ENCODE assay signal across 8 cellular contexts in the genomic region with DNA sequence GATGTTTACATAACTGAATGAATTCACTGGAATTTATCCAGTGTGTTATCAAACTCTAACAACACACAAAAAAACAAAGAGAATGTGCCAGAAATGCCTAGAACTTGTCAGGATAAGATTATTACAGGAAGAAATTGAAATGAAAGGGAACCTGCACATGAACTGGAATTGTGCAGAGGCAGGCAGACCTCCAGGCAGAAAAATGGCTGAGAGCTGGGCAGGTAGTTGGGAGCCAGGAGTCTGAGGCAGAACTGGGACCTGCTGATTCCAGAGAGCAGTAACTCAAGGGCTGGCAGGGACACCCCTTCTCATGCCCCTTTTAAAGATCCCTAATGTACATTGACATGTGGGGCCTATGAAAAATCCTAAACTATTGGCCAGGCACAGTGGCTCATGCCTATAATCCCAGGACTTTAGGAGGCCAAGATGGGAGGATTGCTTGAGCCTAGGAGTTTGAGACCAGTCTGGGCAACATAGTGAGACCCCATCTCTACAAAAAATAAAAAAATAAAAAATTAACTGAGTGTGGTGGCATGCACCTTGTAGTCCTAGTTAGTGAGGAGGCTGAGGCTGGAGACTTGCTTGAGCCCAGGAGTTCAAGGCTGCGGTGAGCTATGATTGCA. TPM values are rescaled to one million over a fixed set of nuclear protein-coding genes. Genes with fewer than 3 reads are reported as not detected.
DNase-seq lines count a peak whose midpoint lies in the region; ATAC-seq and TF ChIP-seq lines count a peak whose summit lies in the region.

No MANE protein-coding gene starts in this region.

- peak overlapping the region; percentile 71 for H3K4me3 Mint-ChIP-seq in WTC11

- POLR2A ChIA-PET in HEK293 (lab: Yijun Ruan, JAX), result no interaction called here
- POLR2A ChIA-PET in WTC11 (lab: Charles Lee), result no interaction called here

- no peaks in the 10 kb centered on the region for H3K27me3 ChIP-seq in hepatocyte
- no peaks in the 10 kb centered on the region for H3K27me3 ChIP-seq in spleen (replicated peaks in 1 of 7)

- CTCF ChIA-PET in HEK293 (lab: Yijun Ruan, JAX) (no interaction called here), WTC11 (lab: Charles Lee) (interaction anchor here (1.0 to 1.8 kb wide), 2 partner anchors 60 to 153 kb away, joined by 5 to 7 read pairs; a partner anchor contains a TSS)

- H3K27ac Mint-ChIP-seq in WTC11, result peak overlapping the region; percentile 91

- DNase-seq in WTC11 (ENCODE audit: low spot score), result no peak
- DNase-seq in hepatocyte (ENCODE audit: low spot score), result no peak
- no peak for DNase-seq in spleen
- DNase-seq in NCI-H2227 (lab: John Stamatoyannopoulos, UW; ENCODE audit: unreplicated experiment), result no peak
- no peak for DNase-seq in NCI-H2171 (lab: John Stamatoyannopoulos, UW)
- DNase-seq in omental fat pad (ENCODE audit: low spot score), result no peak

- peaks cover 0 to 13% of the 10 kb centered on the region in 2 experiments; a peak in 1 of 3 replicates for H3K36me3 ChIP-seq in HEK293 (ENCODE audit: control insufficient read depth in 2 of 2, insufficient read depth in 1 of 2, low read length in 2 of 2)
- no peaks in the 10 kb centered on the region for H3K36me3 ChIP-seq in hepatocyte (replicated peaks; ENCODE audit: insufficient read depth, low read depth)
- peaks cover 0 to 18% (median 13%) of the 10 kb centered on the region in 6 donors for H3K36me3 ChIP-seq in spleen

- H4K20me1 ChIP-seq in hepatocyte (ENCODE audit: insufficient read depth, poor library complexity, severe bottlenecking), result no peaks in the 10 kb centered on the region

- no peak for TF ChIP-seq CTCF in HEK293 (tag by site-specific recombination; IDR thresholded peaks at IDR 0.05)
- TF ChIP-seq CTCF in WTC11 (IDR thresholded peaks at IDR 0.05), result no peak
- no peak for TF ChIP-seq CTCF in hepatocyte (IDR thresholded peaks at IDR 0.05; ENCODE audit: poor library complexity)
- TF ChIP-seq CTCF in spleen (IDR thresholded peaks at IDR 0.05 in 8 of 11, conservative IDR thresholded peaks at IDR 0.05 in 3 of 11), result no peak
- TF ChIP-seq CTCF in omental fat pad (IDR thresholded peaks at IDR 0.05), result no peak

- peaks cover 12% of the 10 kb centered on the region for H3K4me1 Mint-ChIP-seq in WTC11

- H3K27me3 Mint-ChIP-seq in WTC11 (ENCODE audit: low read depth), result no peaks in the 10 kb centered on the region

- H2AFZ ChIP-seq in hepatocyte, result peak overlapping the region; percentile 74

- peak overlapping the region; percentile 50 for H3K4me3 ChIP-seq in HEK293 (ENCODE audit: low read depth, low read length)
- peak overlapping the region; percentile 61 for H3K4me3 ChIP-seq in hepatocyte
- peak overlapping the region; percentile 54 to 90 (median 76) for H3K4me3 ChIP-seq in spleen

- 100% methylated on average over 1 of the region's 1 CpG for WGBS in hepatocyte (ENCODE audit: low lambda C conversion rate, missing lambda C conversion rate)
- 94 to 100% (median 96%) methylated on average over 1 of the region's 1 CpG for WGBS in spleen, 5 donors

- no peaks in the 10 kb centered on the region for H3K36me3 Mint-ChIP-seq in WTC11

- peak overlapping the region; percentile 79 for H3K4me2 ChIP-seq in hepatocyte

- no peak for TF ChIP-seq POLR2A in spleen (IDR thresholded peaks at IDR 0.05)

- no peaks in the 10 kb centered on the region for H3K79me2 ChIP-seq in hepatocyte

- no peaks in the 10 kb centered on the region for H3K4me1 ChIP-seq in HEK293 (ENCODE audit: control insufficient read depth, insufficient read depth, low read length)
- H3K4me1 ChIP-seq in hepatocyte (ENCODE audit: insufficient read depth), result peaks cover 5% of the 10 kb centered on the region
- peaks cover 32 to 96% (median 74%) of the 10 kb centered on the region in 6 donors for H3K4me1 ChIP-seq in spleen

- ATAC-seq in WTC11, result no peak
- ATAC-seq in omental fat pad (ENCODE audit: low FRiP score), result no peak
- no peak for ATAC-seq in activated CD4-positive, CD25-positive, alpha-beta regulatory T cell treated with anti-CD3 and anti-CD28 coated beads, Interleukin-2, amount 50 U/mL, for 24 hours

- no peaks in the 10 kb centered on the region for H3K9me3 Mint-ChIP-seq in WTC11

- H3K27ac ChIP-seq in HEK293 (ENCODE audit: extremely low read depth, low read depth, low read length) (peak overlapping the region; percentile 26; the same call in 1 of the 2 replicates), hepatocyte (peak overlapping the region; percentile 83), spleen (peak overlapping the region; percentile 82 to 97 (median 92))

- no peaks in the 10 kb centered on the region for H3K9me2 ChIP-seq in hepatocyte (replicated peaks; ENCODE audit: insufficient read depth)

- H3K9me3 ChIP-seq in HEK293 (ENCODE audit: control insufficient read depth, insufficient read depth, low read depth, low read length) (no peaks in the 10 kb centered on the region), hepatocyte (ENCODE audit: low read depth) (no peaks in the 10 kb centered on the region), spleen (no peaks in the 10 kb centered on the region)

- intact Hi-C loops in spleen (cut with DNase I; ENCODE audit: low total_unique reads), result no loop called here

TF ChIP-seq in HEK293, 187 proteins besides CTCF, POLR2A, EP300 and RAD21:
- TF ChIP-seq SP2 (tag by site-specific recombination; IDR thresholded peaks at IDR 0.05) (no peak), WT1 (tag by site-specific recombination; IDR thresholded peaks at IDR 0.05) (no peak), SP3 (tag by site-specific recombination; IDR thresholded peaks at IDR 0.05) (peak; percentile 0; the same call in 1 of the 2 replicates), ZNF121 (tag by site-specific recombination; IDR thresholded peaks at IDR 0.05) (0 out of 2 replicates have a peak, but pooled peaks have one; percentile 38), ZNF626 (tag by site-specific recombination; IDR thresholded peaks at IDR 0.05) (no peak), ZNF114 (tag by site-specific recombination; IDR thresholded peaks at IDR 0.05) (no peak), ZNF514 (tag by site-specific recombination; IDR thresholded peaks at IDR 0.05) (no peak), ZNF335 (tag by site-specific recombination; conservative IDR thresholded peaks at IDR 0.05) (peak; percentile 78), ZNF37A (tag by site-specific recombination; IDR thresholded peaks at IDR 0.05) (no peak), ZNF571 (tag by site-specific recombination; IDR thresholded peaks at IDR 0.05) (no peak), ZNF302 (tag by site-specific recombination; IDR thresholded peaks at IDR 0.05; ENCODE audit: low read depth) (no peak)

TF ChIP-seq in WTC11, 78 proteins besides CTCF, POLR2A, EP300 and RAD21:
- TF ChIP-seq ZNF121 (CRISPR knock-in tag; IDR thresholded peaks at IDR 0.05) (peak; percentile 52; the same call in 1 of the 2 replicates), ESRRA (CRISPR knock-in tag; IDR thresholded peaks at IDR 0.05; ENCODE audit: borderline replicate concordance) (no peak)
- TF ChIP-seq, protein P1, sequence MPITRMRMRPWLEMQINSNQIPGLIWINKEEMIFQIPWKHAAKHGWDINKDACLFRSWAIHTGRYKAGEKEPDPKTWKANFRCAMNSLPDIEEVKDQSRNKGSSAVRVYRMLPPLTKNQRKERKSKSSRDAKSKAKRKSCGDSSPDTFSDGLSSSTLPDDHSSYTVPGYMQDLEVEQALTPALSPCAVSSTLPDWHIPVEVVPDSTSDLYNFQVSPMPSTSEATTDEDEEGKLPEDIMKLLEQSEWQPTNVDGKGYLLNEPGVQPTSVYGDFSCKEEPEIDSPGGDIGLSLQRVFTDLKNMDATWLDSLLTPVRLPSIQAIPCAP (CRISPR knock-in tag; IDR thresholded peaks at IDR 0.05), result no peak

RNA-seq across cellular contexts. Expression of a gene that starts 0.7 kb away (rescaled TPM):
- total RNA-seq in WTC11 (2021) (4.2 to 5.7 TPM (median 4.9 TPM) in 3 replicates), hepatocyte (5.1 and 15.9 TPM in 2 replicates), spleen (100 to 1,000 TPM; 105 to 157 (median 135) TPM), omental fat pad (10 to 100 TPM; 13.3 to 61.3 (median 28.7) TPM)
- polyA plus RNA-seq in hepatocyte (10.9 and 14.5 TPM in 2 replicates), spleen (10 to 100 TPM; 47.9 to 63.5 (median 57.6) TPM)

RNA-seq across cellular contexts. Expression of a gene that starts 5.1 kb away (rescaled TPM):
- total RNA-seq in WTC11 (2021) (0.16 to 0.66 TPM (median 0.37 TPM) in 3 replicates), hepatocyte (0.08 and 0.53 TPM in 2 replicates), spleen (100 to 1,000 TPM in 1 of 7 donors, 10 to 100 TPM in 6; 51.3 to 110 (median 80.8) TPM), omental fat pad (1 to 10 TPM; 2.1 to 9.7 (median 5.4) TPM)
- polyA plus RNA-seq in hepatocyte (0.40 and 0.51 TPM in 2 replicates), spleen (10 to 100 TPM; 51.7 to 61.5 (median 55.8) TPM)

Comparison
In these comparisons a context has a peak if more than half of its experiments do, and no peak if none do; other contexts are left out.
1. H3K27ac ChIP-seq: peak in every context shown above with its lines; median percentile 92 in spleen; 83 in hepatocyte; 26 in HEK293.
2. RNA of a gene that starts 5.1 kb away (total RNA-seq): 51.3 to 110 TPM in spleen; 2.1 to 9.7 TPM in omental fat pad, 0.16 to 0.66 TPM in WTC11 and 0.08 to 0.53 TPM in hepatocyte; every median in the first group is over 4 times any median in the second.
3. Peak in every context shown above with its lines, with median percentiles within 50 percentile points of each other: H3K4me3 ChIP-seq.